ENCODE assay signal across 1 cellular context in genomic region chr3:170907519-170908234, GRCh38.
A peak's percentile ranks its signal among the peaks of the same experiment; 100 is the strongest.
TF ChIP-seq lines count a peak whose summit lies in the region.

No MANE protein-coding gene starts in this region.

TF ChIP-seq in HepG2, 621 proteins besides CTCF, POLR2A, EP300 and RAD21 (continued from another document and continues in another):
- TF ChIP-seq PATZ1 (CRISPR knock-in tag; IDR thresholded peaks at IDR 0.05) (0 out of 2 replicates have a peak, but pooled peaks have one; percentile 4), ZNF18 (CRISPR knock-in tag; IDR thresholded peaks at IDR 0.05; ENCODE audit: insufficient replicate concordance) (peak; percentile 11), CEBPB (IDR thresholded peaks at IDR 0.05; ENCODE audit: borderline replicate concordance, low read depth, low read length) (0 out of 2 replicates have a peak, but pooled peaks have one; percentile 39), ZNF281 (CRISPR knock-in tag; IDR thresholded peaks at IDR 0.05; ENCODE audit: borderline replicate concordance) (no peak), DMTF1 (CRISPR knock-in tag; IDR thresholded peaks at IDR 0.05) (no peak), KAT8 (CRISPR knock-in tag; IDR thresholded peaks at IDR 0.05) (no peak), STAT6 (CRISPR knock-in tag; IDR thresholded peaks at IDR 0.05; ENCODE audit: borderline replicate concordance) (0 out of 2 replicates have a peak, but pooled peaks have one; percentile 9), PAX8 (CRISPR knock-in tag; IDR thresholded peaks at IDR 0.05; ENCODE audit: borderline replicate concordance) (no peak), ZBTB46 (CRISPR knock-in tag; IDR thresholded peaks at IDR 0.05; ENCODE audit: borderline replicate concordance) (no peak), ZKSCAN1 (IDR thresholded peaks at IDR 0.05; ENCODE audit: low read length) (no peak), ZNF878 (CRISPR knock-in tag; IDR thresholded peaks at IDR 0.05) (no peak), ZNF710 (CRISPR knock-in tag; IDR thresholded peaks at IDR 0.05; ENCODE audit: borderline replicate concordance) (no peak), ZNF264 (CRISPR knock-in tag; IDR thresholded peaks at IDR 0.05) (no peak), ZBTB20 (CRISPR knock-in tag; IDR thresholded peaks at IDR 0.05; ENCODE audit: borderline replicate concordance, low read depth) (no peak), AGO1 (IDR thresholded peaks at IDR 0.05; ENCODE audit: low read depth, low read length, poor library complexity, severe bottlenecking) (no peak), MED13 (CRISPR knock-in tag; IDR thresholded peaks at IDR 0.05) (peak; percentile 0; the same call in 1 of the 2 replicates), ZBTB34 (CRISPR knock-in tag; IDR thresholded peaks at IDR 0.05) (no peak), ETV6 (CRISPR knock-in tag; conservative IDR thresholded peaks at IDR 0.05) (no peak), ZSCAN21 (CRISPR knock-in tag; IDR thresholded peaks at IDR 0.05; ENCODE audit: borderline replicate concordance) (no peak), ZNF788 (CRISPR knock-in tag; IDR thresholded peaks at IDR 0.05; ENCODE audit: borderline replicate concordance) (peak; percentile 30; the same call in 1 of the 2 replicates), HOXA9 (CRISPR knock-in tag; IDR thresholded peaks at IDR 0.05; ENCODE audit: borderline replicate concordance) (no peak), ZNF775 (CRISPR knock-in tag; IDR thresholded peaks at IDR 0.05; ENCODE audit: borderline replicate concordance) (no peak), THAP11 (CRISPR knock-in tag; IDR thresholded peaks at IDR 0.05) (no peak), ZBTB14 (CRISPR knock-in tag; IDR thresholded peaks at IDR 0.05) (no peak), TCF12 (IDR thresholded peaks at IDR 0.05) (no peak), TCF12 (CRISPR knock-in tag; IDR thresholded peaks at IDR 0.05) (no peak), ZNF101 (CRISPR knock-in tag; IDR thresholded peaks at IDR 0.05; ENCODE audit: borderline replicate concordance, low read depth) (no peak), THAP9 (CRISPR knock-in tag; IDR thresholded peaks at IDR 0.05; ENCODE audit: borderline replicate concordance) (no peak), CREB1 (IDR thresholded peaks at IDR 0.05) (no peak), CREB1 (CRISPR knock-in tag; IDR thresholded peaks at IDR 0.05) (no peak), SIX1 (CRISPR knock-in tag; IDR thresholded peaks at IDR 0.05; ENCODE audit: borderline replicate concordance) (no peak), ZNF550 (CRISPR knock-in tag; IDR thresholded peaks at IDR 0.05; ENCODE audit: borderline replicate concordance) (no peak), ZNF83 (CRISPR knock-in tag; IDR thresholded peaks at IDR 0.05; ENCODE audit: borderline replicate concordance) (no peak), FOXC1 (CRISPR knock-in tag; IDR thresholded peaks at IDR 0.05; ENCODE audit: borderline replicate concordance) (0 out of 2 replicates have a peak, but pooled peaks have one; percentile 18), ZNF629 (CRISPR knock-in tag; conservative IDR thresholded peaks at IDR 0.05) (no peak)
